1 cellular context compared by ENCODE assay signal in the genomic region with DNA sequence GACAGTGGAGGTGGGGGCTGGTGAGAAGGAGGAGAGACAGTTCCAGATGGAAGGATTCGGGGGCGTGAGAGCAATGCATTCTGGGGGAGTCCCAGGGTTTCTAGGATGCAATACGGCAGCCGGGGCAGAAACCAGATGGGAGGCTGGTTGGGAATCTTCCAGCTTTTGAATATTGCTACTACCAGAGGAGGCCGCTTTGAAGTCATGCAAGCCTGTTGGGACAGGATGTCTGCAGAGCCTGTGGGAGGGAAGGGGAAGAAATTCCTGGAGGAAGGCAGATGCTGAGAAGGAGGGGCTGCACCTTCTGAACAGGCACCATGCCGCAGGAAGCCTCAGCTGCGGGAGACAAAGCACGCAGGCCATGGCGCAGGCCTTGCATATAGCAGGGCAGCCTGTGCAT.
TF ChIP-seq lines count a peak whose summit lies in the region.

No MANE protein-coding gene starts in this region.

TF ChIP-seq in H1, 55 proteins besides CTCF, POLR2A, EP300 and RAD21:
- TF ChIP-seq CHD1 (IDR thresholded peaks at IDR 0.05; ENCODE audit: low read depth, low read length), result no peak
- no peak for TF ChIP-seq BCL11A (IDR thresholded peaks at IDR 0.05; ENCODE audit: low read depth in 2 of 2, low read length in 2 of 2)
- no peak for TF ChIP-seq MAFK (IDR thresholded peaks at IDR 0.05; ENCODE audit: low read depth, low read length)
- TF ChIP-seq HDAC6 (IDR thresholded peaks at IDR 0.05; ENCODE audit: low read depth, low read length), result no peak
- TF ChIP-seq, protein P1, sequence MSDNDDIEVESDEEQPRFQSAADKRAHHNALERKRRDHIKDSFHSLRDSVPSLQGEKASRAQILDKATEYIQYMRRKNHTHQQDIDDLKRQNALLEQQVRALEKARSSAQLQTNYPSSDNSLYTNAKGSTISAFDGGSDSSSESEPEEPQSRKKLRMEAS (IDR thresholded peaks at IDR 0.05), result no peak
- TF ChIP-seq, protein P2, sequence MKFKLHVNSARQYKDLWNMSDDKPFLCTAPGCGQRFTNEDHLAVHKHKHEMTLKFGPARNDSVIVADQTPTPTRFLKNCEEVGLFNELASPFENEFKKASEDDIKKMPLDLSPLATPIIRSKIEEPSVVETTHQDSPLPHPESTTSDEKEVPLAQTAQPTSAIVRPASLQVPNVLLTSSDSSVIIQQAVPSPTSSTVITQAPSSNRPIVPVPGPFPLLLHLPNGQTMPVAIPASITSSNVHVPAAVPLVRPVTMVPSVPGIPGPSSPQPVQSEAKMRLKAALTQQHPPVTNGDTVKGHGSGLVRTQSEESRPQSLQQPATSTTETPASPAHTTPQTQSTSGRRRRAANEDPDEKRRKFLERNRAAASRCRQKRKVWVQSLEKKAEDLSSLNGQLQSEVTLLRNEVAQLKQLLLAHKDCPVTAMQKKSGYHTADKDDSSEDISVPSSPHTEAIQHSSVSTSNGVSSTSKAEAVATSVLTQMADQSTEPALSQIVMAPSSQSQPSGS (IDR thresholded peaks at IDR 0.05; ENCODE audit: low read length), result no peak
- no peak for TF ChIP-seq EZH2 (IDR thresholded peaks at IDR 0.05; ENCODE audit: low read depth, low read length, severe bottlenecking)
- TF ChIP-seq SIN3A (conservative IDR thresholded peaks at IDR 0.05 in 1 of 2, IDR thresholded peaks at IDR 0.05 in 1 of 2; ENCODE audit: low read depth in 1 of 2, low read length in 2 of 2), result no peak
- no peak for TF ChIP-seq KDM4A (IDR thresholded peaks at IDR 0.05; ENCODE audit: low read depth, low read length, severe bottlenecking)
TF ChIP-seq in H1: peak in this region for 0.
